32 cellular contexts compared by ENCODE assay signal in genomic region chr4:24521544-24521943, GRCh38.
DNase-seq lines count a peak whose midpoint lies in the region; ATAC-seq and TF ChIP-seq lines count a peak whose summit lies in the region.
"Had no signal": no experiment of that assay in that cellular context is flagged by ENCODE, and none has a peak within 500 bp of the region (broad histone marks: within the 10 kb centered on the region; RNA-seq: fewer than 3 reads in every experiment).

No MANE protein-coding gene starts in this region.

- no peak overlapping the region for H3K18ac ChIP-seq in IMR-90 (ENCODE audit: low read depth, low read length)

- no peak overlapping the region for H3K56ac ChIP-seq in IMR-90 (ENCODE audit: extremely low read depth, insufficient read depth, low read length)

- no peaks in the 10 kb centered on the region for H3K27me3 Mint-ChIP-seq in endothelial cell (ENCODE audit: unreplicated experiment)
- H3K27me3 Mint-ChIP-seq: B cell; brain; CD8-positive, alpha-beta memory T cell had no signal

- H3K14ac ChIP-seq in IMR-90 (replicated peaks; ENCODE audit: low read depth, low read length): no peak overlapping the region

- intact Hi-C loops in IMR-90 (cut with micrococcal nuclease): no loop called here
- intact Hi-C loops in gastrocnemius medialis (cut with DNase I; ENCODE audit: low total_unique reads): no loop called here
- intact Hi-C loops in spleen (cut with DNase I; ENCODE audit: low total_unique reads): no loop called here
- intact Hi-C loops in aorta (cut with DNase I): no loop called here

- no peaks in the 10 kb centered on the region for H3K9me3 Mint-ChIP-seq in activated naive CD4-positive, alpha-beta T cell treated with anti-CD3 and anti-CD28 coated beads, Interleukin-2, amount 50 U/mL, for 72 hours
- H3K9me3 Mint-ChIP-seq in endothelial cell (ENCODE audit: unreplicated experiment): no peaks in the 10 kb centered on the region
- H3K9me3 Mint-ChIP-seq: brain; CD8-positive, alpha-beta memory T cell had no signal

- DNase-seq in activated naive CD4-positive, alpha-beta T cell treated with anti-CD3 and anti-CD28 coated beads, Interleukin-2, amount 50 U/mL, for 72 hours (ENCODE audit: low spot score in 2 of 2): no peak
- no peak for DNase-seq in activated naive CD4-positive, alpha-beta T cell treated with anti-CD3 and anti-CD28 coated beads, Interleukin-2, amount 50 U/mL, for 16 hours
- peak; percentile 23 for DNase-seq in IMR-90
- DNase-seq in endothelial cell (ENCODE audit: low spot score): no peak
- no peak for DNase-seq in gastrocnemius medialis
- DNase-seq in spleen: no peak
- DNase-seq in aorta: no peak
- DNase-seq: activated CD4-positive, alpha-beta T cell treated with anti-CD3 and anti-CD28 coated beads, Interleukin-2, amount 50 U/mL, for 4 hours; activated CD4-positive, CD25-positive, alpha-beta regulatory T cell; activated effector memory CD4-positive, alpha-beta T cell treated with anti-CD3 and anti-CD28 coated beads, Interleukin-2, amount 50 U/mL, for 16 hours; adrenal gland; CD8-positive, alpha-beta memory T cell; DMS 273 treated with DMSO at 0.1 percent for 48 hours; Kasumi-1; MV-4-11; NCI-H1436 treated with DMSO at 0.1 percent for 48 hours; NCI-H226; NCI-H526 treated with DMSO at 0.1 percent for 48 hours; NK-92 treated with Interleukin-12 subunit alpha and Interleukin-12 subunit beta, amount 100 ng/mL, for 24 hours; PC-3; right cardiac atrium; stimulated activated CD8-positive, alpha-beta memory T cell treated with anti-CD3 and anti-CD28 coated beads, Interleukin-4, amount 100 ng/mL, for 48 hours; stomach; T-helper 1 cell; uterus had no signal

- no peak for ATAC-seq in activated naive CD4-positive, alpha-beta T cell treated with anti-CD3 and anti-CD28 coated beads, Interleukin-2, amount 50 U/mL, for 72 hours
- ATAC-seq in IMR-90 (ENCODE audit: low read depth): no peak; the same call in 1 of the 2 replicates
- peak; percentile 45 to 57 for ATAC-seq in gastrocnemius medialis
- no peak for ATAC-seq in aorta (ENCODE audit: low FRiP score)
- no peak for ATAC-seq in HG02884 (IDR thresholded peaks at IDR 0.05; ENCODE audit: unreplicated experiment)
- ATAC-seq: GM12878, HCT116, left lobe of liver, PC-3, right cardiac atrium had no signal

- POLR2A ChIA-PET in IMR-90 (lab: Charles Lee; ENCODE audit: unreplicated experiment): interaction anchor here (0.6 kb wide), 2 partner anchors 11 to 416 kb away, joined by 6 to 10 read pairs; no protein-coding TSS in a partner anchor

- no peak overlapping the region for H2AK9ac ChIP-seq in IMR-90 (replicated peaks; ENCODE audit: low read depth, low read length, poor library complexity)

- BruUV-seq in IMR-90 (replicated peaks; lab: Mats Ljungman, UMichigan): no TSS peak

- no peak overlapping the region for H3K4ac ChIP-seq in IMR-90 (ENCODE audit: low read depth, low read length)

- no peak for TF ChIP-seq CTCF in IMR-90 (conservative IDR thresholded peaks at IDR 0.05; ENCODE audit: low read depth, low read length)
- TF ChIP-seq CTCF in endothelial cell (IDR thresholded peaks at IDR 0.05; ENCODE audit: unreplicated experiment): no peak
- TF ChIP-seq CTCF in gastrocnemius medialis (IDR thresholded peaks at IDR 0.05 in 4 of 5, conservative IDR thresholded peaks at IDR 0.05 in 1 of 5): no peak
- TF ChIP-seq CTCF in spleen (IDR thresholded peaks at IDR 0.05 in 8 of 11, conservative IDR thresholded peaks at IDR 0.05 in 3 of 11): no peak

- in situ Hi-C loops in IMR-90 (cut with MboI; ENCODE audit: low sequenced_read_pairs): no loop called here
- in situ Hi-C loops in gastrocnemius medialis (cut with MboI; ENCODE audit: low sequenced_read_pairs in 4 of 4): no loop called here

- H3K27me3 ChIP-seq in IMR-90 (ENCODE audit: control insufficient read depth, insufficient read depth, low read length): no peaks in the 10 kb centered on the region
- H3K27me3 ChIP-seq in gastrocnemius medialis: no peaks in the 10 kb centered on the region
- no peaks in the 10 kb centered on the region for H3K27me3 ChIP-seq in spleen (replicated peaks in 1 of 7)
- no peaks in the 10 kb centered on the region for H3K27me3 ChIP-seq in aorta (ENCODE audit: control insufficient read depth in 1 of 2, insufficient read depth in 2 of 2, low read length in 1 of 2)
- H3K27me3 ChIP-seq: adrenal gland, stomach, uterus had no signal

- H2BK15ac ChIP-seq in IMR-90 (ENCODE audit: low read depth, low read length): no peak overlapping the region

- no peak overlapping the region for H2AFZ ChIP-seq in IMR-90 (replicated peaks; ENCODE audit: low read length, poor library complexity)

- H4K5ac ChIP-seq in IMR-90 (ENCODE audit: low read depth, low read length): no peak overlapping the region

- H4K8ac ChIP-seq in IMR-90 (ENCODE audit: low read depth in 2 of 2, low read length in 2 of 2): no peak overlapping the region

- peaks cover 5% of the 10 kb centered on the region; the same call in 1 of the 2 replicates for H3K9me1 ChIP-seq in IMR-90 (ENCODE audit: insufficient read depth, low read length)

- CTCF ChIA-PET in IMR-90 (lab: Yijun Ruan, JAX): interaction anchor here (2.0 kb wide), 1 partner anchor 8 kb away, joined by 5 read pairs; no protein-coding TSS in a partner anchor

- H3K27ac Mint-ChIP-seq in activated naive CD4-positive, alpha-beta T cell treated with anti-CD3 and anti-CD28 coated beads, Interleukin-2, amount 50 U/mL, for 72 hours: peak overlapping the region; percentile 6 to 17
- peak overlapping the region; percentile 9 for H3K27ac Mint-ChIP-seq in endothelial cell (ENCODE audit: unreplicated experiment)
- H3K27ac Mint-ChIP-seq: B cell, brain had no signal

- peaks cover 28 to 47% of the 10 kb centered on the region in 2 experiments for H3K79me1 ChIP-seq in IMR-90 (ENCODE audit: low read depth in 1 of 2, low read length in 2 of 2)

- H3K4me3 ChIP-seq in IMR-90 (ENCODE audit: insufficient read depth, low read depth, low read length) (no peak overlapping the region), gastrocnemius medialis (no peak overlapping the region), spleen (no peak overlapping the region), aorta (ENCODE audit: low read length in 2 of 2) (no peak overlapping the region)
- H3K4me3 ChIP-seq: adrenal gland, GM12878, SK-N-MC, stomach, uterus had no signal

- no peak overlapping the region for H2BK20ac ChIP-seq in IMR-90 (ENCODE audit: low read depth, low read length)

- peaks cover 17% of the 10 kb centered on the region for H3K4me1 Mint-ChIP-seq in endothelial cell (ENCODE audit: unreplicated experiment)
- H3K4me1 Mint-ChIP-seq: B cell had no signal

- TF ChIP-seq RAD21 in IMR-90 (IDR thresholded peaks at IDR 0.05; ENCODE audit: low read length): no peak

- H3K23ac ChIP-seq in IMR-90 (ENCODE audit: low read depth, low read length): no peak overlapping the region

- no peak overlapping the region for H4K91ac ChIP-seq in IMR-90 (ENCODE audit: insufficient read depth, low read depth, low read length)

- H3K36me3 ChIP-seq in IMR-90 (ENCODE audit: control insufficient read depth, insufficient read depth, low read length) (peaks cover 6% of the 10 kb centered on the region), gastrocnemius medialis (peaks cover 0 to 17% of the 10 kb centered on the region in 2 donors), spleen (peaks cover 3 to 81% (median 29%) of the 10 kb centered on the region in 6 donors), aorta (ENCODE audit: control insufficient read depth in 1 of 2, insufficient read depth in 2 of 2, low read length in 1 of 2) (no peaks in the 10 kb centered on the region)
- H3K36me3 ChIP-seq: uterus had no signal

- H2BK5ac ChIP-seq in IMR-90 (ENCODE audit: low read depth, low read length, poor library complexity, severe bottlenecking): no peak overlapping the region

- peaks cover 3% of the 10 kb centered on the region; the same call in 1 of the 2 replicates for H3K4me1 ChIP-seq in IMR-90 (ENCODE audit: control insufficient read depth, insufficient read depth, low read length)
- peaks cover 14 to 16% of the 10 kb centered on the region in 2 donors for H3K4me1 ChIP-seq in gastrocnemius medialis
- H3K4me1 ChIP-seq in spleen: peaks cover 0 to 19% (median 7%) of the 10 kb centered on the region in 6 donors
- H3K4me1 ChIP-seq in aorta (ENCODE audit: control insufficient read depth in 1 of 2, insufficient read depth in 2 of 2, low read length in 2 of 2): peaks cover 1 to 5% of the 10 kb centered on the region in 2 donors

- WGBS in IMR-90 (ENCODE audit: extremely low coverage in 2 of 2, insufficient read length in 1 of 2), 2 experiments: 88% methylated on average over 1 of the region's 2 CpGs; no CpG with 5 or more reads in 1 of the 2 experiments
- 90 to 100% (median 94%) methylated on average over 2 of the region's 2 CpGs for WGBS in spleen, 5 donors
- WGBS in aorta, 2 donors: 93 to 95% methylated on average over 2 of the region's 2 CpGs

- no peak overlapping the region for H2BK120ac ChIP-seq in IMR-90 (ENCODE audit: low read depth, low read length)

- H4K20me1 ChIP-seq in IMR-90 (ENCODE audit: insufficient read depth, low read length): peaks cover 23% of the 10 kb centered on the region; the same call in 1 of the 2 replicates

- H3K9me3 ChIP-seq in IMR-90 (ENCODE audit: control insufficient read depth, insufficient read depth, low read length): no peaks in the 10 kb centered on the region
- no peaks in the 10 kb centered on the region for H3K9me3 ChIP-seq in gastrocnemius medialis
- H3K9me3 ChIP-seq in spleen: no peaks in the 10 kb centered on the region
- H3K9me3 ChIP-seq in aorta (ENCODE audit: control insufficient read depth, low read length): no peaks in the 10 kb centered on the region
- H3K9me3 ChIP-seq: adrenal gland, stomach, uterus had no signal

- H3K9ac ChIP-seq in IMR-90 (ENCODE audit: low read depth, low read length): no peak overlapping the region

- H3K4me2 ChIP-seq in IMR-90 (ENCODE audit: low read depth, low read length): no peak overlapping the region

- dilution Hi-C loops in IMR-90 (cut with HindIII; ENCODE audit: low sequenced_read_pairs, unreplicated experiment): no loop called here

- no peak for TF ChIP-seq POLR2A in IMR-90 (IDR thresholded peaks at IDR 0.05; ENCODE audit: low read depth, low read length)
- no peak for TF ChIP-seq POLR2A in gastrocnemius medialis (IDR thresholded peaks at IDR 0.05)
- TF ChIP-seq POLR2A in spleen (IDR thresholded peaks at IDR 0.05): no peak

- H3K27ac ChIP-seq in IMR-90 (ENCODE audit: insufficient read depth, low read length) (no peak overlapping the region), gastrocnemius medialis (no peak overlapping the region), spleen (no peak overlapping the region), aorta (ENCODE audit: low read depth in 1 of 2, low read length in 2 of 2) (no peak overlapping the region)
- H3K27ac ChIP-seq: adrenal gland, SK-N-MC, stomach, uterus had no signal

- no peak overlapping the region for H3K4me3 Mint-ChIP-seq in endothelial cell (ENCODE audit: unreplicated experiment)
- H3K4me3 Mint-ChIP-seq: B cell; brain; CD8-positive, alpha-beta memory T cell had no signal

- peaks cover 9 to 69% of the 10 kb centered on the region in 2 donors for H3K36me3 Mint-ChIP-seq in activated naive CD4-positive, alpha-beta T cell treated with anti-CD3 and anti-CD28 coated beads, Interleukin-2, amount 50 U/mL, for 72 hours
- peaks cover 12% of the 10 kb centered on the region for H3K36me3 Mint-ChIP-seq in endothelial cell (ENCODE audit: low read depth, unreplicated experiment)

- H2AK5ac ChIP-seq in IMR-90 (ENCODE audit: low read depth, low read length): no peak overlapping the region

Comparison
In these comparisons a context has a peak if more than half of its experiments do, and no peak if none do; other contexts are left out.
1. ATAC-seq: peak in gastrocnemius medialis (2 of 2); none in activated naive CD4-positive, alpha-beta T cell treated with anti-CD3 and anti-CD28 coated beads, Interleukin-2, amount 50 U/mL, for 72 hours (0 of 2), IMR-90 (single experiment), aorta (single experiment) and HG02884 (single experiment).